In the genomic region with DNA sequence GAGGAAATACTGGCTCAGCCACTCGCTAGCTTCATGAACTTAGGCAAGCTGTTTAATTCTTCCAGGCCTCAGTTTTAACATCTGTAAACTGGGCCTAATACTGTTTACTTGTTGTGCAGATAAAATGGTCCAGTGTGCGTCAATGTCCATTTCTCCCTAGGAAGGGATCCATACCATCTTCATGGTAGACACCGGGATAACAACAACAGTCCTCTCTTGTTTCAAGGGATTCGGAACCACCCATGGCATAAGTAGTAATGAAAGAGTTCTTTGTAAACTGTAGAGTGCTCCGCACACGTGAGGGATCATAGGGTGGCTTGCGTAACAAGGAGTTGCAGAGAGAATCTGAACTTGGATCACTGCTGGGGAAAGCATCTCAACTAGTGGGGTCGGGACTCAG, we compare ENCODE assay signal across 2 cellular contexts.
TF ChIP-seq lines count a peak whose summit lies in the region.

No MANE protein-coding gene starts in this region.

TF ChIP-seq in HepG2, 621 proteins besides CTCF, POLR2A, EP300 and RAD21 (continues in another document):
- no peak; the same call in 1 of the 2 replicates for TF ChIP-seq SOX13 (IDR thresholded peaks at IDR 0.05)
- peak in 1 of 2 experiments; percentile 83; a peak in 2 of 4 replicates for TF ChIP-seq SOX13 (CRISPR knock-in tag; conservative IDR thresholded peaks at IDR 0.05 in 1 of 2, IDR thresholded peaks at IDR 0.05 in 1 of 2)
- TF ChIP-seq, protein P1, sequence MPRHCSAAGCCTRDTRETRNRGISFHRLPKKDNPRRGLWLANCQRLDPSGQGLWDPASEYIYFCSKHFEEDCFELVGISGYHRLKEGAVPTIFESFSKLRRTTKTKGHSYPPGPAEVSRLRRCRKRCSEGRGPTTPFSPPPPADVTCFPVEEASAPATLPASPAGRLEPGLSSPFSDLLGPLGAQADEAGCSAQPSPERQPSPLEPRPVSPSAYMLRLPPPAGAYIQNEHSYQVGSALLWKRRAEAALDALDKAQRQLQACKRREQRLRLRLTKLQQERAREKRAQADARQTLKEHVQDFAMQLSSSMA (CRISPR knock-in tag; IDR thresholded peaks at IDR 0.05): no peak
- TF ChIP-seq, protein P2, sequence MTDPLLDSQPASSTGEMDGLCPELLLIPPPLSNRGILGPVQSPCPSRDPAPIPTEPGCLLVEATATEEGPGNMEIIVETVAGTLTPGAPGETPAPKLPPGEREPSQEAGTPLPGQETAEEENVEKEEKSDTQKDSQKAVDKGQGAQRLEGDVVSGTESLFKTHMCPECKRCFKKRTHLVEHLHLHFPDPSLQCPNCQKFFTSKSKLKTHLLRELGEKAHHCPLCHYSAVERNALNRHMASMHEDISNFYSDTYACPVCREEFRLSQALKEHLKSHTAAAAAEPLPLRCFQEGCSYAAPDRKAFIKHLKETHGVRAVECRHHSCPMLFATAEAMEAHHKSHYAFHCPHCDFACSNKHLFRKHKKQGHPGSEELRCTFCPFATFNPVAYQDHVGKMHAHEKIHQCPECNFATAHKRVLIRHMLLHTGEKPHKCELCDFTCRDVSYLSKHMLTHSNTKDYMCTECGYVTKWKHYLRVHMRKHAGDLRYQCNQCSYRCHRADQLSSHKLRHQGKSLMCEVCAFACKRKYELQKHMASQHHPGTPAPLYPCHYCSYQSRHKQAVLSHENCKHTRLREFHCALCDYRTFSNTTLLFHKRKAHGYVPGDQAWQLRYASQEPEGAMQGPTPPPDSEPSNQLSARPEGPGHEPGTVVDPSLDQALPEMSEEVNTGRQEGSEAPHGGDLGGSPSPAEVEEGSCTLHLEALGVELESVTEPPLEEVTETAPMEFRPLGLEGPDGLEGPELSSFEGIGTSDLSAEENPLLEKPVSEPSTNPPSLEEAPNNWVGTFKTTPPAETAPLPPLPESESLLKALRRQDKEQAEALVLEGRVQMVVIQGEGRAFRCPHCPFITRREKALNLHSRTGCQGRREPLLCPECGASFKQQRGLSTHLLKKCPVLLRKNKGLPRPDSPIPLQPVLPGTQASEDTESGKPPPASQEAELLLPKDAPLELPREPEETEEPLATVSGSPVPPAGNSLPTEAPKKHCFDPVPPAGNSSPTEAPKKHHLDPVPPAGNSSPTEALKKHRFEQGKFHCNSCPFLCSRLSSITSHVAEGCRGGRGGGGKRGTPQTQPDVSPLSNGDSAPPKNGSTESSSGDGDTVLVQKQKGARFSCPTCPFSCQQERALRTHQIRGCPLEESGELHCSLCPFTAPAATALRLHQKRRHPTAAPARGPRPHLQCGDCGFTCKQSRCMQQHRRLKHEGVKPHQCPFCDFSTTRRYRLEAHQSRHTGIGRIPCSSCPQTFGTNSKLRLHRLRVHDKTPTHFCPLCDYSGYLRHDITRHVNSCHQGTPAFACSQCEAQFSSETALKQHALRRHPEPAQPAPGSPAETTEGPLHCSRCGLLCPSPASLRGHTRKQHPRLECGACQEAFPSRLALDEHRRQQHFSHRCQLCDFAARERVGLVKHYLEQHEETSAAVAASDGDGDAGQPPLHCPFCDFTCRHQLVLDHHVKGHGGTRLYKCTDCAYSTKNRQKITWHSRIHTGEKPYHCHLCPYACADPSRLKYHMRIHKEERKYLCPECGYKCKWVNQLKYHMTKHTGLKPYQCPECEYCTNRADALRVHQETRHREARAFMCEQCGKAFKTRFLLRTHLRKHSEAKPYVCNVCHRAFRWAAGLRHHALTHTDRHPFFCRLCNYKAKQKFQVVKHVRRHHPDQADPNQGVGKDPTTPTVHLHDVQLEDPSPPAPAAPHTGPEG (CRISPR knock-in tag; IDR thresholded peaks at IDR 0.05): no peak
- no peak for TF ChIP-seq ZSCAN30 (CRISPR knock-in tag; IDR thresholded peaks at IDR 0.05)
- TF ChIP-seq ZNF24 (IDR thresholded peaks at IDR 0.05): no peak
- TF ChIP-seq, protein P3, sequence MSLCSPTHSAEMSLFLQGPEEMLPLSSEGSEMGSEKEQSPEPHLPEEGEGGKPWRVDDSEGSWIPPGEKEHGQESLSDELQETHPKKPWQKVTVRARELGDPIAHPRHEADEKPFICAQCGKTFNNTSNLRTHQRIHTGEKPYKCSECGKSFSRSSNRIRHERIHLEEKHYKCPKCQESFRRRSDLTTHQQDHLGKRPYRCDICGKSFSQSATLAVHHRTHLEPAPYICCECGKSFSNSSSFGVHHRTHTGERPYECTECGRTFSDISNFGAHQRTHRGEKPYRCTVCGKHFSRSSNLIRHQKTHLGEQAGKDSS (CRISPR knock-in tag; IDR thresholded peaks at IDR 0.05; ENCODE audit: borderline replicate concordance, low read depth): no peak
- peak; percentile 21; the same call in 1 of the 2 replicates for TF ChIP-seq SIX1 (CRISPR knock-in tag; IDR thresholded peaks at IDR 0.05; ENCODE audit: borderline replicate concordance)
- peak; percentile 80 for TF ChIP-seq GATAD2A (CRISPR knock-in tag; IDR thresholded peaks at IDR 0.05)
- no peak for TF ChIP-seq ZNF230 (CRISPR knock-in tag; IDR thresholded peaks at IDR 0.05)
- TF ChIP-seq KDM2A (CRISPR knock-in tag; IDR thresholded peaks at IDR 0.05; ENCODE audit: borderline replicate concordance, low read depth): no peak
- peak; percentile 92 for TF ChIP-seq CEBPB (IDR thresholded peaks at IDR 0.05; ENCODE audit: borderline replicate concordance, low read depth, low read length)
- TF ChIP-seq YY1 (IDR thresholded peaks at IDR 0.05; ENCODE audit: insufficient read depth, insufficient replicate concordance, low read depth, low read length): no peak
- no peak for TF ChIP-seq PTBP1 (IDR thresholded peaks at IDR 0.05; ENCODE audit: low read depth, low read length, poor library complexity, severe bottlenecking)
- TF ChIP-seq THYN1 (CRISPR knock-in tag; IDR thresholded peaks at IDR 0.05; ENCODE audit: borderline replicate concordance, low read depth): no peak
- TF ChIP-seq ZNF446 (CRISPR knock-in tag; IDR thresholded peaks at IDR 0.05): no peak
- TF ChIP-seq, protein P4, sequence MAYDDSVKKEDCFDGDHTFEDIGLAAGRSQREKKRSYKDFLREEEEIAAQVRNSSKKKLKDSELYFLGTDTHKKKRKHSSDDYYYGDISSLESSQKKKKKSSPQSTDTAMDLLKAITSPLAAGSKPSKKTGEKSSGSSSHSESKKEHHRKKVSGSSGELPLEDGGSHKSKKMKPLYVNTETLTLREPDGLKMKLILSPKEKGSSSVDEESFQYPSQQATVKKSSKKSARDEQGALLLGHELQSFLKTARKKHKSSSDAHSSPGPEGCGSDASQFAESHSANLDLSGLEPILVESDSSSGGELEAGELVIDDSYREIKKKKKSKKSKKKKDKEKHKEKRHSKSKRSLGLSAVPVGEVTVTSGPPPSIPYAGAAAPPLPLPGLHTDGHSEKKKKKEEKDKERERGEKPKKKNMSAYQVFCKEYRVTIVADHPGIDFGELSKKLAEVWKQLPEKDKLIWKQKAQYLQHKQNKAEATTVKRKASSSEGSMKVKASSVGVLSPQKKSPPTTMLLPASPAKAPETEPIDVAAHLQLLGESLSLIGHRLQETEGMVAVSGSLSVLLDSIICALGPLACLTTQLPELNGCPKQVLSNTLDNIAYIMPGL (CRISPR knock-in tag; IDR thresholded peaks at IDR 0.05; ENCODE audit: borderline replicate concordance in 1 of 2, low read depth in 1 of 2): no peak
- no peak for TF ChIP-seq ZNF614 (CRISPR knock-in tag; IDR thresholded peaks at IDR 0.05; ENCODE audit: borderline replicate concordance)
- TF ChIP-seq U2AF2 (IDR thresholded peaks at IDR 0.05; ENCODE audit: low read depth, low read length): no peak

TF ChIP-seq in K562, 482 proteins besides CTCF, POLR2A, EP300 and RAD21:
- no peak for TF ChIP-seq PCBP1 (IDR thresholded peaks at IDR 0.05; ENCODE audit: low read depth, low read length, poor library complexity, severe bottlenecking)
- peak; percentile 41 for TF ChIP-seq RBM25 (IDR thresholded peaks at IDR 0.05; ENCODE audit: low read depth, low read length, severe bottlenecking)
